In the genomic region with DNA sequence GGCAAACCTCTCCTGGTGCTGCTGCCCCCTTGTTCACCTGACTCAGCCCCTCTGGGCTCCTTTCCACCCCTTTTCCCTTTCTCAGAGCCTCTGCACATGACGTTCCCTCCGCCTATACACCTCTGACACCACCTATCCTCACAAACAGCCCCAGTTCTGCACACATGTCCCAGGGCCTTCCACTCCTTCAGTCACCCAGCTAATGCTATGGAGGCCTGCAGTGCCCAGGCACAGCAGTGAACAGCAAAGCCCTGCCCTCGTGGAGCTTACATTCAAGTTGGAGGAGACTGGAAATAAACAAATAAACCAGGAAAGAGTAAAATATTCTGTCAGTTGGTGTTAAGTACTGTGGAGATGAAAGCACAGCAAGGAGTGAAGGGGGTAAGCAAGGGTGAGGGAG, we compare ENCODE assay signal across 20 cellular contexts. TPM values are rescaled to one million over a fixed set of nuclear protein-coding genes. Genes with fewer than 3 reads are reported as not detected.
DNase-seq lines count a peak whose midpoint lies in the region; ATAC-seq, FAIRE-seq and TF ChIP-seq lines count a peak whose summit lies in the region.
"Had no signal": no experiment of that assay in that cellular context is flagged by ENCODE, and none has a peak within 500 bp of the region (broad histone marks: within the 10 kb centered on the region; RNA-seq: fewer than 3 reads in every experiment).

No MANE protein-coding gene starts in this region.

- no peak overlapping the region for H3K27ac Mint-ChIP-seq in activated naive CD8-positive, alpha-beta T cell
- no peak overlapping the region for H3K27ac Mint-ChIP-seq in activated naive CD8-positive, alpha-beta T cell treated with anti-CD3 and anti-CD28 coated beads for 36 hours
- peak overlapping the region; percentile 27 for H3K27ac Mint-ChIP-seq in astrocyte (ENCODE audit: unreplicated experiment)
- H3K27ac Mint-ChIP-seq in natural killer cell: peak overlapping the region; percentile 61 to 91

- intact Hi-C loops in natural killer cell (cut with micrococcal nuclease): no loop called here
- intact Hi-C loops in dorsolateral prefrontal cortex (cut with DNase I): no loop called here

- H3K4me2 ChIP-seq in astrocyte (ENCODE audit: low read length): no peak overlapping the region
- H3K4me2 ChIP-seq: BLaER1 had no signal

- H3K4me3 Mint-ChIP-seq in activated naive CD8-positive, alpha-beta T cell: peak overlapping the region; percentile 4
- no peak overlapping the region for H3K4me3 Mint-ChIP-seq in activated naive CD8-positive, alpha-beta T cell treated with anti-CD3 and anti-CD28 coated beads for 36 hours
- H3K4me3 Mint-ChIP-seq in astrocyte (ENCODE audit: unreplicated experiment) (no peak overlapping the region), natural killer cell (no peak overlapping the region)

- H3K4me3 ChIP-seq in astrocyte (ENCODE audit: insufficient read depth, low read depth, low read length) (no peak overlapping the region), dorsolateral prefrontal cortex (no peak overlapping the region)
- H3K4me3 ChIP-seq: BLaER1 had no signal

- no peaks in the 10 kb centered on the region for H4K20me1 ChIP-seq in astrocyte (ENCODE audit: insufficient read depth, low read length)
- H4K20me1 ChIP-seq: BLaER1 had no signal

- no peak overlapping the region for H2AFZ ChIP-seq in astrocyte (ENCODE audit: low read depth, low read length)

- no peak for ATAC-seq in natural killer cell

- H3K4me1 ChIP-seq in astrocyte (ENCODE audit: insufficient read depth, low read length): no peaks in the 10 kb centered on the region

- no peak overlapping the region for H3K27ac ChIP-seq in astrocyte (ENCODE audit: low read depth, low read length)
- no peak overlapping the region for H3K27ac ChIP-seq in dorsolateral prefrontal cortex
- H3K27ac ChIP-seq: BLaER1, HL-60, RWPE1 had no signal

- H3K27me3 ChIP-seq in astrocyte (ENCODE audit: insufficient read depth, low read length) (no peaks in the 10 kb centered on the region), dorsolateral prefrontal cortex (peaks cover 0 to 4% (median 0%) of the 10 kb centered on the region in 45 donors)
- H3K27me3 ChIP-seq: BLaER1 had no signal

- H3K27me3 Mint-ChIP-seq in activated naive CD8-positive, alpha-beta T cell: no peaks in the 10 kb centered on the region
- no peaks in the 10 kb centered on the region for H3K27me3 Mint-ChIP-seq in activated naive CD8-positive, alpha-beta T cell treated with anti-CD3 and anti-CD28 coated beads for 36 hours
- H3K27me3 Mint-ChIP-seq in astrocyte (ENCODE audit: low read depth, unreplicated experiment) (peaks cover 3% of the 10 kb centered on the region), natural killer cell (ENCODE audit: low read depth in 2 of 2) (no peaks in the 10 kb centered on the region)
- H3K27me3 Mint-ChIP-seq: CD4-positive, CD25-positive, alpha-beta regulatory T cell had no signal

- no peaks in the 10 kb centered on the region for H3K36me3 Mint-ChIP-seq in activated naive CD8-positive, alpha-beta T cell
- peaks cover 4% of the 10 kb centered on the region for H3K36me3 Mint-ChIP-seq in activated naive CD8-positive, alpha-beta T cell treated with anti-CD3 and anti-CD28 coated beads for 36 hours
- no peaks in the 10 kb centered on the region for H3K36me3 Mint-ChIP-seq in astrocyte (ENCODE audit: low read depth, unreplicated experiment)
- H3K36me3 Mint-ChIP-seq in natural killer cell: no peaks in the 10 kb centered on the region
- H3K36me3 Mint-ChIP-seq: CD4-positive, CD25-positive, alpha-beta regulatory T cell had no signal

- no peaks in the 10 kb centered on the region for H3K9me3 ChIP-seq in astrocyte (ENCODE audit: insufficient read depth, low read depth, low read length)
- H3K9me3 ChIP-seq: BLaER1 had no signal

- H3K4me1 Mint-ChIP-seq in activated naive CD8-positive, alpha-beta T cell (ENCODE audit: low read depth): peaks cover 60% of the 10 kb centered on the region
- peaks cover 61% of the 10 kb centered on the region for H3K4me1 Mint-ChIP-seq in activated naive CD8-positive, alpha-beta T cell treated with anti-CD3 and anti-CD28 coated beads for 36 hours
- H3K4me1 Mint-ChIP-seq in astrocyte (ENCODE audit: low read depth, unreplicated experiment) (peaks cover 3% of the 10 kb centered on the region), natural killer cell (peaks cover 86 to 87% of the 10 kb centered on the region in 2 donors)

- no peak for DNase-seq in activated naive CD8-positive, alpha-beta T cell treated with anti-CD3 and anti-CD28 coated beads for 36 hours
- DNase-seq in astrocyte (ENCODE audit: low read depth): no peak
- DNase-seq in natural killer cell: no peak
- DNase-seq in HCEC 1CT: no peak
- no peak for DNase-seq in stimulated activated CD4-positive, alpha-beta T cell treated with anti-CD3 and anti-CD28 coated beads, Interleukin-15, amount 100 ng/mL, for 24 hours
- no peak for DNase-seq in dorsolateral prefrontal cortex
- DNase-seq: CD4-positive, CD25-positive, alpha-beta regulatory T cell; Karpas-422; NCI-H1092; NCI-H1417 treated with DMSO at 0.1 percent for 48 hours; NCI-H1694 treated with DMSO at 0.1 percent for 48 hours; NCI-H2081; NCI-H2227 treated with DMSO at 0.1 percent for 48 hours; NCI-H526 treated with DMSO at 0.1 percent for 48 hours; SHP77 treated with DMSO at 0.1 percent for 48 hours had no signal

- H3K9me3 Mint-ChIP-seq in activated naive CD8-positive, alpha-beta T cell (ENCODE audit: low read depth): no peaks in the 10 kb centered on the region
- peaks cover 2% of the 10 kb centered on the region for H3K9me3 Mint-ChIP-seq in activated naive CD8-positive, alpha-beta T cell treated with anti-CD3 and anti-CD28 coated beads for 36 hours
- peaks cover 2% of the 10 kb centered on the region for H3K9me3 Mint-ChIP-seq in astrocyte (ENCODE audit: unreplicated experiment)
- H3K9me3 Mint-ChIP-seq in natural killer cell: peaks cover 0 to 4% of the 10 kb centered on the region in 2 donors

- no peak overlapping the region for H3K9ac ChIP-seq in astrocyte (ENCODE audit: low read length)
- H3K9ac ChIP-seq: BLaER1 had no signal

- no peaks in the 10 kb centered on the region for H3K36me3 ChIP-seq in astrocyte (ENCODE audit: insufficient read depth, low read length)
- H3K36me3 ChIP-seq: BLaER1 had no signal

- no peak for FAIRE-seq in astrocyte (lab: Jason Lieb, UNC)
- FAIRE-seq: GM19239 had no signal

- TF ChIP-seq CTCF in astrocyte (IDR thresholded peaks at IDR 0.05; ENCODE audit: insufficient read depth, low read depth, low read length): no peak
- no peak for TF ChIP-seq CTCF in natural killer cell (IDR thresholded peaks at IDR 0.05)
- no peak for TF ChIP-seq CTCF in dorsolateral prefrontal cortex (IDR thresholded peaks at IDR 0.05 in 54 of 56, conservative IDR thresholded peaks at IDR 0.05 in 2 of 56; ENCODE audit: low read depth in 1 of 56, partially characterized antibody in 56 of 56)

- no peaks in the 10 kb centered on the region for H3K79me2 ChIP-seq in astrocyte (ENCODE audit: insufficient read depth, low read length)

RNA-seq across cellular contexts. Expression of gene MDM1, which starts 38.5 kb away (rescaled TPM):
- 10 to 100 TPM; 20.0 to 22.2 TPM for total RNA-seq in activated naive CD8-positive, alpha-beta T cell treated with anti-CD3 and anti-CD28 coated beads for 36 hours
- total RNA-seq in astrocyte: 10.8 and 10.9 TPM in 2 replicates
- total RNA-seq in natural killer cell: 10 to 100 TPM; 21.3 to 36.2 (median 26.5) TPM
- total RNA-seq in dorsolateral prefrontal cortex: 10 to 100 TPM; 14.8 to 35.5 (median 23.6) TPM

Comparison
In these comparisons a context has a peak if more than half of its experiments do, and no peak if none do; other contexts are left out.
1. H3K27ac Mint-ChIP-seq: peak in astrocyte (single experiment) and natural killer cell (2 of 2); none in activated naive CD8-positive, alpha-beta T cell (single experiment) and activated naive CD8-positive, alpha-beta T cell treated with anti-CD3 and anti-CD28 coated beads for 36 hours (single experiment).